ENCODE assay signal across 17 cellular contexts in genomic region chr11:12064136-12064953, GRCh38. TPM values are rescaled to one million over a fixed set of nuclear protein-coding genes. Genes with fewer than 3 reads are reported as not detected.
DNase-seq lines count a peak whose midpoint lies in the region; ATAC-seq and TF ChIP-seq lines count a peak whose summit lies in the region.
"Had no signal": no experiment of that assay in that cellular context is flagged by ENCODE, and none has a peak within 500 bp of the region (broad histone marks: within the 10 kb centered on the region; RNA-seq: fewer than 3 reads in every experiment).

No MANE protein-coding gene starts in this region.

- no peak overlapping the region for H2AFZ ChIP-seq in IMR-90 (replicated peaks; ENCODE audit: low read length, poor library complexity)
- H2AFZ ChIP-seq in mammary epithelial cell (ENCODE audit: low read depth, low read length): no peak overlapping the region

- 0 out of 2 replicates have a peak overlapping the region, but pooled peaks have one; percentile 50 for H4K91ac ChIP-seq in IMR-90 (ENCODE audit: insufficient read depth, low read depth, low read length)

- peak overlapping the region; percentile 66; the same call in 1 of the 2 replicates for H2AK5ac ChIP-seq in IMR-90 (ENCODE audit: low read depth, low read length)

- no peak overlapping the region for H3K27ac Mint-ChIP-seq in immature natural killer cell
- no peak overlapping the region for H3K27ac Mint-ChIP-seq in activated naive CD4-positive, alpha-beta T cell treated with anti-CD3 and anti-CD28 coated beads, Interleukin-2, amount 50 U/mL, for 72 hours

- in situ Hi-C loops in IMR-90 (cut with MboI; ENCODE audit: low sequenced_read_pairs): no loop called here
- in situ Hi-C loops in mammary epithelial cell (cut with MboI; ENCODE audit: low sequenced_read_pairs in 2 of 2): no loop called here

- no peak overlapping the region for H3K9ac ChIP-seq in IMR-90 (ENCODE audit: low read depth, low read length)
- no peak overlapping the region for H3K9ac ChIP-seq in mammary epithelial cell (ENCODE audit: insufficient read depth, low read length)

- TF ChIP-seq CTCF in IMR-90 (conservative IDR thresholded peaks at IDR 0.05; ENCODE audit: low read depth, low read length) (no peak), mammary epithelial cell (conservative IDR thresholded peaks at IDR 0.05 in 1 of 2, IDR thresholded peaks at IDR 0.05 in 1 of 2; ENCODE audit: extremely low read depth in 1 of 2, insufficient read depth in 1 of 2, low read depth in 1 of 2, low read length in 2 of 2) (no peak)

- H2BK5ac ChIP-seq in IMR-90 (ENCODE audit: low read depth, low read length, poor library complexity, severe bottlenecking): peak overlapping the region; percentile 30

- H3K27me3 Mint-ChIP-seq in immature natural killer cell (ENCODE audit: low read depth in 3 of 3): peaks cover 5 to 8% (median 7%) of the 10 kb centered on the region in 3 donors

- H2BK20ac ChIP-seq in IMR-90 (ENCODE audit: low read depth, low read length): peak overlapping the region; percentile 69

- peaks cover 15 to 23% of the 10 kb centered on the region in 2 donors for H3K4me1 Mint-ChIP-seq in immature natural killer cell

- dilution Hi-C loops in IMR-90 (cut with HindIII; ENCODE audit: low sequenced_read_pairs, unreplicated experiment): no loop called here
- dilution Hi-C loops in mammary epithelial cell (cut with HindIII; ENCODE audit: low sequenced_read_pairs): no loop called here

- H3K4me3 Mint-ChIP-seq in immature natural killer cell: no peak overlapping the region
- H3K4me3 Mint-ChIP-seq: CD14-positive monocyte had no signal

- no CpG with 5 or more reads among the region's 7 CpGs for WGBS in IMR-90 (ENCODE audit: extremely low coverage in 2 of 2, insufficient read length in 1 of 2), 2 experiments
- WGBS in mammary epithelial cell (ENCODE audit: low coverage, missing lambda C conversion rate): 61% methylated on average over 7 of the region's 7 CpGs

- no peak overlapping the region for H3K4me3 ChIP-seq in IMR-90 (ENCODE audit: insufficient read depth, low read depth, low read length)
- H3K4me3 ChIP-seq in mammary epithelial cell (replicated peaks in 1 of 3; ENCODE audit: insufficient read depth in 1 of 3, low read depth in 2 of 3, low read length in 3 of 3): no peak overlapping the region

- peak overlapping the region; percentile 83; the same call in 1 of the 2 replicates for H2BK120ac ChIP-seq in IMR-90 (ENCODE audit: low read depth, low read length)

- no peak overlapping the region for H4K5ac ChIP-seq in IMR-90 (ENCODE audit: low read depth, low read length)

- no peak overlapping the region for H3K27ac ChIP-seq in IMR-90 (ENCODE audit: insufficient read depth, low read length)
- H3K27ac ChIP-seq in mammary epithelial cell (ENCODE audit: insufficient read depth, low read depth, low read length): peak overlapping the region; percentile 37

- BruUV-seq in IMR-90 (replicated peaks; lab: Mats Ljungman, UMichigan) (no TSS peak), mammary epithelial cell (replicated peaks; lab: Mats Ljungman, UMichigan) (TSS peak; percentile 63)

- H3K4me1 ChIP-seq in IMR-90 (ENCODE audit: control insufficient read depth, insufficient read depth, low read length): peaks cover 17% of the 10 kb centered on the region
- H3K4me1 ChIP-seq in mammary epithelial cell (ENCODE audit: insufficient read depth, low read length): peaks cover 41% of the 10 kb centered on the region

- peaks cover 0 to 17% of the 10 kb centered on the region in 2 experiments; a peak in 1 of 4 replicates for H3K79me1 ChIP-seq in IMR-90 (ENCODE audit: low read depth in 1 of 2, low read length in 2 of 2)

- peak overlapping the region; percentile 70 for H3K4ac ChIP-seq in IMR-90 (ENCODE audit: low read depth, low read length)

- no peak for TF ChIP-seq RAD21 in IMR-90 (IDR thresholded peaks at IDR 0.05; ENCODE audit: low read length)

- H3K9me3 ChIP-seq in IMR-90 (ENCODE audit: control insufficient read depth, insufficient read depth, low read length): no peaks in the 10 kb centered on the region; the same call in 1 of the 2 replicates
- no peaks in the 10 kb centered on the region for H3K9me3 ChIP-seq in mammary epithelial cell (replicated peaks; ENCODE audit: insufficient read depth, low read length)

- no peak overlapping the region for H2AK9ac ChIP-seq in IMR-90 (replicated peaks; ENCODE audit: low read depth, low read length, poor library complexity)

- H3K4me2 ChIP-seq in IMR-90 (ENCODE audit: low read depth, low read length) (no peak overlapping the region), mammary epithelial cell (ENCODE audit: insufficient read depth, low read depth, low read length) (peak overlapping the region; percentile 18)

- no peaks in the 10 kb centered on the region for H3K36me3 ChIP-seq in IMR-90 (ENCODE audit: control insufficient read depth, insufficient read depth, low read length)
- no peaks in the 10 kb centered on the region for H3K36me3 ChIP-seq in mammary epithelial cell (ENCODE audit: insufficient read depth, low read length)

- no peak overlapping the region for H3K18ac ChIP-seq in IMR-90 (ENCODE audit: low read depth, low read length)

- H3K27me3 ChIP-seq in IMR-90 (ENCODE audit: control insufficient read depth, insufficient read depth, low read length): no peaks in the 10 kb centered on the region
- H3K27me3 ChIP-seq in mammary epithelial cell (ENCODE audit: insufficient read depth, low read length): no peaks in the 10 kb centered on the region

- no peaks in the 10 kb centered on the region for H4K20me1 ChIP-seq in IMR-90 (ENCODE audit: insufficient read depth, low read length)
- no peaks in the 10 kb centered on the region for H4K20me1 ChIP-seq in mammary epithelial cell (ENCODE audit: insufficient read depth, low read length)

- H3K14ac ChIP-seq in IMR-90 (replicated peaks; ENCODE audit: low read depth, low read length): no peak overlapping the region

- DNase-seq in AML-193 (lab: John Stamatoyannopoulos, UW): peak; percentile 31 to 41
- no peak for DNase-seq in IMR-90
- DNase-seq in mammary epithelial cell: no peak
- DNase-seq in kidney tubule cell (ENCODE audit: low spot score): peak; percentile 80
- no peak for DNase-seq in cardiac septum (ENCODE audit: low spot score)
- no peak for DNase-seq in activated CD4-positive, alpha-beta T cell treated with anti-CD3 and anti-CD28 coated beads, Interleukin-2, amount 50 U/mL, for 1 hour
- DNase-seq in immature natural killer cell: no peak
- DNase-seq in activated naive CD4-positive, alpha-beta T cell treated with anti-CD3 and anti-CD28 coated beads, Interleukin-2, amount 50 U/mL, for 72 hours (ENCODE audit: low spot score in 2 of 2): no peak
- DNase-seq: EL, Karpas-422, NCI-H146, NCI-H2081, NCI-H510A, SHP77 had no signal

- no peak overlapping the region for H3K56ac ChIP-seq in IMR-90 (ENCODE audit: extremely low read depth, insufficient read depth, low read length)

- intact Hi-C loops in IMR-90 (cut with micrococcal nuclease): no loop called here
- intact Hi-C loops in mammary epithelial cell (cut with micrococcal nuclease): no loop called here
- intact Hi-C loops in cardiac septum (cut with DNase I): no loop called here

- TF ChIP-seq POLR2A in IMR-90 (IDR thresholded peaks at IDR 0.05; ENCODE audit: low read depth, low read length): no peak

- H3K79me2 ChIP-seq in mammary epithelial cell (ENCODE audit: insufficient read depth, low read length): no peaks in the 10 kb centered on the region

- peak overlapping the region in 1 of 2 experiments; percentile 45; a peak in 1 of 4 replicates for H4K8ac ChIP-seq in IMR-90 (ENCODE audit: low read depth in 2 of 2, low read length in 2 of 2)

- CTCF ChIA-PET in IMR-90 (lab: Yijun Ruan, JAX): no interaction called here
- CTCF ChIA-PET in mammary epithelial cell (lab: Charles Lee; ENCODE audit: low non-redundant PET): no interaction called here

- H3K9me3 Mint-ChIP-seq in immature natural killer cell: peaks cover 0 to 4% (median 0%) of the 10 kb centered on the region in 6 donors
- peaks cover 0 to 4% of the 10 kb centered on the region in 2 donors for H3K9me3 Mint-ChIP-seq in activated naive CD4-positive, alpha-beta T cell treated with anti-CD3 and anti-CD28 coated beads, Interleukin-2, amount 50 U/mL, for 72 hours

- peaks cover 9% of the 10 kb centered on the region for H3K9me1 ChIP-seq in IMR-90 (ENCODE audit: insufficient read depth, low read length)

- peak overlapping the region; percentile 72; the same call in 2 of the 3 replicates for H2BK15ac ChIP-seq in IMR-90 (ENCODE audit: low read depth, low read length)

- H3K23ac ChIP-seq in IMR-90 (ENCODE audit: low read depth, low read length): no peak overlapping the region

- no peaks in the 10 kb centered on the region for H3K36me3 Mint-ChIP-seq in immature natural killer cell
- H3K36me3 Mint-ChIP-seq in activated naive CD4-positive, alpha-beta T cell treated with anti-CD3 and anti-CD28 coated beads, Interleukin-2, amount 50 U/mL, for 72 hours: no peaks in the 10 kb centered on the region

- ATAC-seq in IMR-90 (ENCODE audit: low read depth): no peak
- ATAC-seq in activated naive CD4-positive, alpha-beta T cell treated with anti-CD3 and anti-CD28 coated beads, Interleukin-2, amount 50 U/mL, for 72 hours: no peak
- ATAC-seq: Panc1, SK-N-SH treated with all-trans-retinoic acid at 6 μM for 48 hours had no signal

- POLR2A ChIA-PET in IMR-90 (lab: Charles Lee; ENCODE audit: unreplicated experiment): no interaction called here

RNA-seq across cellular contexts. Expression of gene MICAL2, which starts 46.0 kb away (rescaled TPM):
- total RNA-seq in IMR-90 (2012; rRNA removed): 285 and 336 TPM in 2 replicates
- 141 and 170 TPM in 2 replicates for polyA plus RNA-seq in IMR-90 (2012; rRNA removed)
- polyA plus RNA-seq in IMR-90 (2012; cell fraction: cytosol; rRNA removed): 63.9 and 84.9 TPM in 2 replicates
- polyA plus RNA-seq in IMR-90 (2012; cell fraction: nucleus; rRNA removed; ENCODE audit: low replicate concordance): 109 and 162 TPM in 2 replicates
- total RNA-seq in mammary epithelial cell: 100 to 1,000 TPM; 163 to 339 TPM
- polyA plus RNA-seq in mammary epithelial cell: 71.2 TPM
- 276 TPM for polyA minus RNA-seq in mammary epithelial cell
- 98.7 TPM for total RNA-seq in cardiac septum
- 10 to 100 TPM in 2 of 3 donors, 1 to 10 TPM in 1; 7.0 to 35.0 (median 10.1) TPM for polyA plus RNA-seq in immature natural killer cell
- 100 to 1,000 TPM in 1 of 2 donors, 10 to 100 TPM in 1; 60.8 to 124 TPM for total RNA-seq in activated naive CD4-positive, alpha-beta T cell treated with anti-CD3 and anti-CD28 coated beads, Interleukin-2, amount 50 U/mL, for 72 hours

RNA-seq across cellular contexts. Expression of gene DKK3, which starts 55.9 kb away (rescaled TPM):
- total RNA-seq in IMR-90 (2012; rRNA removed): 348 and 453 TPM in 2 replicates
- 838 and 964 TPM in 2 replicates for polyA plus RNA-seq in IMR-90 (2012; rRNA removed)
- 812 and 1,206 TPM in 2 replicates for polyA plus RNA-seq in IMR-90 (2012; cell fraction: cytosol; rRNA removed)
- 383 and 412 TPM in 2 replicates for polyA plus RNA-seq in IMR-90 (2012; cell fraction: nucleus; rRNA removed; ENCODE audit: low replicate concordance)
- 100 to 1,000 TPM; 299 to 771 TPM for total RNA-seq in mammary epithelial cell
- polyA plus RNA-seq in mammary epithelial cell: 326 TPM
- polyA minus RNA-seq in mammary epithelial cell: 122 TPM
- 980 TPM for total RNA-seq in cardiac septum
- polyA plus RNA-seq in immature natural killer cell: under 1 TPM in 2 of 3 donors, not detected in 1; 0.31 to 0.76 TPM
- not detected for total RNA-seq in activated naive CD4-positive, alpha-beta T cell treated with anti-CD3 and anti-CD28 coated beads, Interleukin-2, amount 50 U/mL, for 72 hours
- polyA plus RNA-seq: CD14-positive monocyte had no signal

Comparison
In these comparisons a context has a peak if more than half of its experiments do, and no peak if none do; other contexts are left out.
1. DNase-seq: peak in AML-193 (2 of 2) and kidney tubule cell (single experiment); none in IMR-90 (single experiment), mammary epithelial cell (single experiment), cardiac septum (single experiment), activated CD4-positive, alpha-beta T cell treated with anti-CD3 and anti-CD28 coated beads, Interleukin-2, amount 50 U/mL, for 1 hour (single experiment), immature natural killer cell (0 of 3) and activated naive CD4-positive, alpha-beta T cell treated with anti-CD3 and anti-CD28 coated beads, Interleukin-2, amount 50 U/mL, for 72 hours (0 of 2).
2. RNA of gene DKK3, which starts 55.9 kb away (total RNA-seq): 980 TPM in cardiac septum (single experiment), 299 to 771 TPM in mammary epithelial cell and 348 to 453 TPM in IMR-90; not detected in activated naive CD4-positive, alpha-beta T cell treated with anti-CD3 and anti-CD28 coated beads, Interleukin-2, amount 50 U/mL, for 72 hours; every median in the first group is over 100 times any median in the second.